Comparison of ENCODE assay signal across 13 cellular contexts in genomic region chr1:57124768-57125446, GRCh38.
DNase-seq lines count a peak whose midpoint lies in the region; ATAC-seq, FAIRE-seq and TF ChIP-seq lines count a peak whose summit lies in the region.
"Had no signal": no experiment of that assay in that cellular context is flagged by ENCODE, and none has a peak within 500 bp of the region (broad histone marks: within the 10 kb centered on the region; RNA-seq: fewer than 3 reads in every experiment).

No MANE protein-coding gene starts in this region.

- no peaks in the 10 kb centered on the region for H3K9me3 Mint-ChIP-seq in type B pancreatic cell
- no peaks in the 10 kb centered on the region for H3K9me3 Mint-ChIP-seq in effector memory CD8-positive, alpha-beta T cell

- TF ChIP-seq CTCF in bronchial epithelial cell (IDR thresholded peaks at IDR 0.05; ENCODE audit: insufficient read depth, low read length, severe bottlenecking) (peak; percentile 23), type B pancreatic cell (conservative IDR thresholded peaks at IDR 0.05) (peak; percentile 45)

- peaks cover 21% of the 10 kb centered on the region for H3K27me3 Mint-ChIP-seq in type B pancreatic cell
- H3K27me3 Mint-ChIP-seq in effector memory CD8-positive, alpha-beta T cell, result no peaks in the 10 kb centered on the region

- H3K36me3 ChIP-seq in bronchial epithelial cell (ENCODE audit: control insufficient read depth, insufficient read depth, low read length), result no peaks in the 10 kb centered on the region
- H3K36me3 ChIP-seq: MG63 had no signal

- no peak overlapping the region for H3K27ac Mint-ChIP-seq in type B pancreatic cell
- H3K27ac Mint-ChIP-seq in effector memory CD8-positive, alpha-beta T cell, result no peak overlapping the region

- H3K4me1 Mint-ChIP-seq in type B pancreatic cell (ENCODE audit: unreplicated experiment), result no peaks in the 10 kb centered on the region
- no peaks in the 10 kb centered on the region for H3K4me1 Mint-ChIP-seq in effector memory CD8-positive, alpha-beta T cell (ENCODE audit: low read depth in 2 of 2)

- ATAC-seq in effector memory CD8-positive, alpha-beta T cell (replicated peaks), result no peak
- ATAC-seq in left lobe of liver, result no peak

- H3K36me3 Mint-ChIP-seq in type B pancreatic cell, result no peaks in the 10 kb centered on the region
- peaks cover 2% of the 10 kb centered on the region for H3K36me3 Mint-ChIP-seq in effector memory CD8-positive, alpha-beta T cell (ENCODE audit: insufficient read depth)

- no peak overlapping the region for H3K4me3 Mint-ChIP-seq in type B pancreatic cell
- H3K4me3 Mint-ChIP-seq in effector memory CD8-positive, alpha-beta T cell, result no peak overlapping the region

- peak; percentile 3 for DNase-seq in stimulated activated CD4-positive, alpha-beta T cell treated with anti-CD3 and anti-CD28 coated beads, Interleukin-15, amount 100 ng/mL, for 24 hours
- no peak for DNase-seq in stimulated activated CD4-positive, alpha-beta T cell treated with anti-CD3 and anti-CD28 coated beads, Interleukin-4, amount 100 ng/mL, for 1 hour
- DNase-seq in HPDE6-E6E7 (ENCODE audit: extremely low spot score), result peak; percentile 2
- DNase-seq in bronchial epithelial cell (ENCODE audit: low read depth), result peak; percentile 92
- no peak for DNase-seq in type B pancreatic cell (ENCODE audit: extremely low spot score, unreplicated experiment)
- DNase-seq in effector memory CD8-positive, alpha-beta T cell, result no peak
- no peak for DNase-seq in left lobe of liver (ENCODE audit: low spot score)
- DNase-seq in DMS153 (lab: John Stamatoyannopoulos, UW), result no peak
- DNase-seq: activated CD8-positive, alpha-beta memory T cell treated with anti-CD3 and anti-CD28 coated beads, Interleukin-2, amount 50 U/mL, for 4 hours; MG63; NCI-H510A treated with DMSO at 0.1 percent for 48 hours had no signal

- peak; percentile 13 for FAIRE-seq in bronchial epithelial cell (lab: Jason Lieb, UNC)

- no peaks in the 10 kb centered on the region for H3K27me3 ChIP-seq in bronchial epithelial cell (ENCODE audit: control insufficient read depth, insufficient read depth, low read length)
- H3K27me3 ChIP-seq: BLaER1, MG63 had no signal

- H3K4me3 ChIP-seq in bronchial epithelial cell (ENCODE audit: low read depth, low read length), result no peak overlapping the region
- H3K4me3 ChIP-seq: BLaER1, lung, MG63 had no signal

Comparison
In these comparisons a context has a peak if more than half of its experiments do, and no peak if none do; other contexts are left out.
1. DNase-seq: peak in stimulated activated CD4-positive, alpha-beta T cell treated with anti-CD3 and anti-CD28 coated beads, Interleukin-15, amount 100 ng/mL, for 24 hours (single experiment), HPDE6-E6E7 (single experiment) and bronchial epithelial cell (single experiment); none in stimulated activated CD4-positive, alpha-beta T cell treated with anti-CD3 and anti-CD28 coated beads, Interleukin-4, amount 100 ng/mL, for 1 hour (single experiment), type B pancreatic cell (single experiment), effector memory CD8-positive, alpha-beta T cell (0 of 3), left lobe of liver (single experiment) and DMS153 (single experiment).